Comparison of ENCODE assay signal across 2 cellular contexts in genomic region chr6:149862901-149863595, GRCh38.
TF ChIP-seq lines count a peak whose summit lies in the region.

No MANE protein-coding gene starts in this region.

TF ChIP-seq in SK-N-SH treated with all-trans-retinoic acid at 6 μM for 48 hours, 23 proteins besides CTCF, POLR2A, EP300 and RAD21:
- TF ChIP-seq PATZ1 (CRISPR knock-in tag; IDR thresholded peaks at IDR 0.05; ENCODE audit: borderline replicate concordance) (no peak), ZNF70 (CRISPR knock-in tag; IDR thresholded peaks at IDR 0.05) (no peak), TOX (CRISPR knock-in tag; IDR thresholded peaks at IDR 0.05; ENCODE audit: borderline replicate concordance) (no peak), ZFP30 (CRISPR knock-in tag; IDR thresholded peaks at IDR 0.05) (no peak), ZNF8 (CRISPR knock-in tag; IDR thresholded peaks at IDR 0.05) (no peak), ZFP3 (CRISPR knock-in tag; IDR thresholded peaks at IDR 0.05) (no peak), CSRNP3 (CRISPR knock-in tag; IDR thresholded peaks at IDR 0.05) (no peak), OSR1 (CRISPR knock-in tag; IDR thresholded peaks at IDR 0.05) (no peak), TSHZ2 (CRISPR knock-in tag; IDR thresholded peaks at IDR 0.05) (no peak), ARNTL (CRISPR knock-in tag; IDR thresholded peaks at IDR 0.05; ENCODE audit: borderline replicate concordance, low read depth) (no peak)

TF ChIP-seq in K562, 482 proteins besides CTCF, POLR2A, EP300 and RAD21 (continued from another document and continues in another):
- TF ChIP-seq ZNF639 (CRISPR knock-in tag; conservative IDR thresholded peaks at IDR 0.05 in 1 of 2, IDR thresholded peaks at IDR 0.05 in 1 of 2) (no peak), ZMIZ1 (IDR thresholded peaks at IDR 0.05; ENCODE audit: low read depth in 2 of 2, low read length in 2 of 2) (no peak), ZNF695 (CRISPR knock-in tag; IDR thresholded peaks at IDR 0.05) (no peak), PPARD (CRISPR knock-in tag; IDR thresholded peaks at IDR 0.05) (no peak), RNF2 (IDR thresholded peaks at IDR 0.05) (peak; percentile 15; the same call in 1 of the 2 replicates), POLR2B (IDR thresholded peaks at IDR 0.05; ENCODE audit: low read depth, partially characterized antibody) (no peak), DDX20 (tag; IDR thresholded peaks at IDR 0.05; ENCODE audit: low read depth) (no peak), ZNF764 (CRISPR knock-in tag; IDR thresholded peaks at IDR 0.05; ENCODE audit: low read depth) (no peak), ZNF347 (CRISPR knock-in tag; IDR thresholded peaks at IDR 0.05; ENCODE audit: low read depth) (no peak), EGR1 (conservative IDR thresholded peaks at IDR 0.05) (peak; percentile 39; the same call in 1 of the 2 replicates), ADNP (tag; IDR thresholded peaks at IDR 0.05) (no peak), ARID4B (CRISPR knock-in tag; IDR thresholded peaks at IDR 0.05) (peak; percentile 6; the same call in 1 of the 2 replicates), CAMTA2 (CRISPR knock-in tag; conservative IDR thresholded peaks at IDR 0.05) (no peak), RB1 (IDR thresholded peaks at IDR 0.05; ENCODE audit: low read depth) (peak; percentile 67; the same call in 1 of the 2 replicates), NFIX (CRISPR knock-in tag; IDR thresholded peaks at IDR 0.05; ENCODE audit: low read depth) (no peak), GATAD2B (IDR thresholded peaks at IDR 0.05; ENCODE audit: borderline replicate concordance) (peak; percentile 21; the same call in 1 of the 2 replicates), SPI1 (IDR thresholded peaks at IDR 0.05; ENCODE audit: borderline replicate concordance, low read depth, low read length) (no peak), MECOM (CRISPR knock-in tag; IDR thresholded peaks at IDR 0.05) (no peak), E2F6 (IDR thresholded peaks at IDR 0.05; ENCODE audit: borderline replicate concordance in 1 of 2, extremely low read depth in 1 of 2, insufficient read depth in 1 of 2, insufficient read length in 1 of 2, low read depth in 1 of 2, low read length in 1 of 2, poor library complexity in 1 of 2, severe bottlenecking in 1 of 2) (peak in 1 of 2 experiments; percentile 70), SRSF9 (IDR thresholded peaks at IDR 0.05; ENCODE audit: borderline replicate concordance, low read depth, low read length) (no peak), HDAC6 (IDR thresholded peaks at IDR 0.05; ENCODE audit: low read depth, low read length) (peak; percentile 72; the same call in 1 of the 2 replicates), CLOCK (CRISPR knock-in tag; IDR thresholded peaks at IDR 0.05; ENCODE audit: borderline replicate concordance) (no peak), CCNT2 (IDR thresholded peaks at IDR 0.05; ENCODE audit: borderline replicate concordance, extremely low read depth, insufficient read length, low read depth, low read length) (peak; percentile 12), ZBTB17 (CRISPR knock-in tag; IDR thresholded peaks at IDR 0.05) (no peak), GABPB2 (CRISPR knock-in tag; conservative IDR thresholded peaks at IDR 0.05) (no peak), PKNOX1 (IDR thresholded peaks at IDR 0.05) (no peak), THRA (IDR thresholded peaks at IDR 0.05) (no peak), CREB3 (tag; conservative IDR thresholded peaks at IDR 0.05; ENCODE audit: low read depth) (no peak), CTBP1 (IDR thresholded peaks at IDR 0.05; ENCODE audit: borderline replicate concordance) (peak; percentile 87), ETV5 (CRISPR knock-in tag; IDR thresholded peaks at IDR 0.05; ENCODE audit: low read depth) (no peak), KDM2B (CRISPR knock-in tag; IDR thresholded peaks at IDR 0.05) (peak; percentile 80; the same call in 1 of the 2 replicates), SAFB (IDR thresholded peaks at IDR 0.05; ENCODE audit: borderline replicate concordance, low read depth, low read length) (0 out of 2 replicates have a peak, but pooled peaks have one; percentile 15), PHTF2 (CRISPR knock-in tag; IDR thresholded peaks at IDR 0.05) (no peak), MTA3 (IDR thresholded peaks at IDR 0.05; ENCODE audit: borderline replicate concordance) (0 out of 2 replicates have a peak, but pooled peaks have one; percentile 21), TCF7 (IDR thresholded peaks at IDR 0.05; ENCODE audit: borderline replicate concordance) (no peak), CEBPG (CRISPR knock-in tag; IDR thresholded peaks at IDR 0.05) (no peak), CEBPG (tag; conservative IDR thresholded peaks at IDR 0.05 in 1 of 2, IDR thresholded peaks at IDR 0.05 in 1 of 2) (no peak), ZNF224 (CRISPR knock-in tag; IDR thresholded peaks at IDR 0.05) (no peak), UBTF (IDR thresholded peaks at IDR 0.05; ENCODE audit: borderline replicate concordance in 1 of 2, low read depth in 2 of 2, low read length in 2 of 2) (peak in 1 of 2 experiments; percentile 83; a peak in 1 of 4 replicates)
